In the genomic region with DNA sequence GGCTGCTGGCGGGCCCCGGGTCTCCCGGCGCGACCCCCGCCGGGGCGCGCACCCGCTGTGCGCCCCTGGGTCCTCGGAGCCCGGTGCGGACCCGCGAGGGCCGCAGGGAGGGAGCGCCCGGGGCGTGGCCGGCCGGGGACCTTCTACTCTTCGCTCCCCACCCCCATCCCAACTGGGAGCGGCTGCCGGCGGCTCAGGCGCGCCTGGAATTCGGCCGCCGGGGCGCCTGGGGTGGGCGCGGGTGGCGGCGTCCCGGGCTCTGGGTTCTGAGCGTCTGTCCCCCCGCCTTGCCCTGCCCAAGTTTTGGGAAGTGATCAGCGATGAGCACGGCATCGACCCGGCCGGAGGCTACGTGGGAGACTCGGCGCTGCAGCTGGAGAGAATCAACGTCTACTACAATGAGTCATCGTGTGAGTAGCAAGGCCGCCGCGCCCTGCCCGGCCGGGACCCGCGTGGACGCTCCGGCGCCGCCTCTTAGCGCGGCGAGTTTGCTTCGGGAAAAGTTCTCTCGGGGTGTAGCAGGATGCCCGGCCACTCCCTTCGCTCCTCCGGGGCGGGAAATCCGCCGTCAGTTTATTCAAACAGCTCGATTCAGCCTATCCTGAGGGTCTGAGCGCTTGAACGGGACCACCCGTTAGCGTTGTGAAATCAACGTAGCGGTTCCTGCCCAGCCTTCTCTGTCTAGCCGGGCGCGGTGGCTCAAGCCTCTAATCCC, we compare ENCODE assay signal across 1 cellular context.
A peak's percentile ranks its signal among the peaks of the same experiment; 100 is the strongest.
TF ChIP-seq lines count a peak whose summit lies in the region.

No MANE protein-coding gene starts in this region.

TF ChIP-seq in K562, 482 proteins besides CTCF, POLR2A, EP300 and RAD21 (continued from another document and continues in another):
- TF ChIP-seq NR0B1 (IDR thresholded peaks at IDR 0.05; ENCODE audit: partially characterized antibody) (no peak), HDAC3 (IDR thresholded peaks at IDR 0.05; ENCODE audit: borderline replicate concordance, partially characterized antibody) (no peak), KAT8 (IDR thresholded peaks at IDR 0.05; ENCODE audit: low read depth) (no peak), FOSL1 (tag; conservative IDR thresholded peaks at IDR 0.05) (peak; percentile 97), ZNF124 (CRISPR knock-in tag; IDR thresholded peaks at IDR 0.05) (no peak), RFX1 (IDR thresholded peaks at IDR 0.05) (no peak), ZNF384 (IDR thresholded peaks at IDR 0.05; ENCODE audit: low read depth, low read length) (no peak), ZNF511 (CRISPR knock-in tag; IDR thresholded peaks at IDR 0.05) (no peak), ATF1 (CRISPR knock-in tag; IDR thresholded peaks at IDR 0.05) (no peak), ATF1 (tag; IDR thresholded peaks at IDR 0.05) (peak; percentile 78), NFXL1 (CRISPR knock-in tag; IDR thresholded peaks at IDR 0.05) (no peak), GATAD2A (IDR thresholded peaks at IDR 0.05) (0 out of 2 replicates have a peak, but pooled peaks have one; percentile 64), RBM39 (optimal IDR thresholded peaks at IDR 0.05; ENCODE audit: low read depth, low read length) (no peak), FOXP1 (CRISPR knock-in tag; IDR thresholded peaks at IDR 0.05) (no peak), KDM1A (IDR thresholded peaks at IDR 0.05) (no peak), MCM5 (IDR thresholded peaks at IDR 0.05; ENCODE audit: low read depth) (no peak), ZNF277 (CRISPR knock-in tag; IDR thresholded peaks at IDR 0.05; ENCODE audit: borderline replicate concordance) (no peak), ZNF24 (IDR thresholded peaks at IDR 0.05) (no peak), FOS (IDR thresholded peaks at IDR 0.05; ENCODE audit: extremely low read depth, insufficient read length) (peak; percentile 23), ATF2 (CRISPR knock-in tag; IDR thresholded peaks at IDR 0.05) (0 out of 2 replicates have a peak, but pooled peaks have one; percentile 40), ZNF3 (CRISPR knock-in tag; IDR thresholded peaks at IDR 0.05) (no peak), GTF2B (IDR thresholded peaks at IDR 0.05; ENCODE audit: extremely low read depth, insufficient read length) (no peak), CBFA2T3 (IDR thresholded peaks at IDR 0.05) (peak; percentile 41), EZH2 (IDR thresholded peaks at IDR 0.05; ENCODE audit: borderline replicate concordance, low read depth, low read length) (no peak), ZNF77 (CRISPR knock-in tag; IDR thresholded peaks at IDR 0.05) (no peak), MYC (IDR thresholded peaks at IDR 0.05; ENCODE audit: low read depth, low read length) (peak; percentile 75), MYC (CRISPR knock-in tag; IDR thresholded peaks at IDR 0.05; ENCODE audit: borderline replicate concordance, low read depth) (peak; percentile 53; the same call in 1 of the 2 replicates), ZNF507 (tag; conservative IDR thresholded peaks at IDR 0.05) (no peak), POLR3G (IDR thresholded peaks at IDR 0.05; ENCODE audit: extremely low read depth, insufficient read length, insufficient replicate concordance) (no peak), TCF3 (CRISPR knock-in tag; IDR thresholded peaks at IDR 0.05) (no peak; the same call in 1 of the 2 replicates)
- TF ChIP-seq, protein P1, sequence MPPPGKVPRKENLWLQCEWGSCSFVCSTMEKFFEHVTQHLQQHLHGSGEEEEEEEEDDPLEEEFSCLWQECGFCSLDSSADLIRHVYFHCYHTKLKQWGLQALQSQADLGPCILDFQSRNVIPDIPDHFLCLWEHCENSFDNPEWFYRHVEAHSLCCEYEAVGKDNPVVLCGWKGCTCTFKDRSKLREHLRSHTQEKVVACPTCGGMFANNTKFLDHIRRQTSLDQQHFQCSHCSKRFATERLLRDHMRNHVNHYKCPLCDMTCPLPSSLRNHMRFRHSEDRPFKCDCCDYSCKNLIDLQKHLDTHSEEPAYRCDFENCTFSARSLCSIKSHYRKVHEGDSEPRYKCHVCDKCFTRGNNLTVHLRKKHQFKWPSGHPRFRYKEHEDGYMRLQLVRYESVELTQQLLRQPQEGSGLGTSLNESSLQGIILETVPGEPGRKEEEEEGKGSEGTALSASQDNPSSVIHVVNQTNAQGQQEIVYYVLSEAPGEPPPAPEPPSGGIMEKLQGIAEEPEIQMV (tag; conservative IDR thresholded peaks at IDR 0.05; ENCODE audit: low read depth), result no peak
- TF ChIP-seq, protein P2, sequence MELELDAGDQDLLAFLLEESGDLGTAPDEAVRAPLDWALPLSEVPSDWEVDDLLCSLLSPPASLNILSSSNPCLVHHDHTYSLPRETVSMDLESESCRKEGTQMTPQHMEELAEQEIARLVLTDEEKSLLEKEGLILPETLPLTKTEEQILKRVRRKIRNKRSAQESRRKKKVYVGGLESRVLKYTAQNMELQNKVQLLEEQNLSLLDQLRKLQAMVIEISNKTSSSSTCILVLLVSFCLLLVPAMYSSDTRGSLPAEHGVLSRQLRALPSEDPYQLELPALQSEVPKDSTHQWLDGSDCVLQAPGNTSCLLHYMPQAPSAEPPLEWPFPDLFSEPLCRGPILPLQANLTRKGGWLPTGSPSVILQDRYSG (tag; conservative IDR thresholded peaks at IDR 0.05; ENCODE audit: low read depth), result no peak
- TF ChIP-seq, protein P3, sequence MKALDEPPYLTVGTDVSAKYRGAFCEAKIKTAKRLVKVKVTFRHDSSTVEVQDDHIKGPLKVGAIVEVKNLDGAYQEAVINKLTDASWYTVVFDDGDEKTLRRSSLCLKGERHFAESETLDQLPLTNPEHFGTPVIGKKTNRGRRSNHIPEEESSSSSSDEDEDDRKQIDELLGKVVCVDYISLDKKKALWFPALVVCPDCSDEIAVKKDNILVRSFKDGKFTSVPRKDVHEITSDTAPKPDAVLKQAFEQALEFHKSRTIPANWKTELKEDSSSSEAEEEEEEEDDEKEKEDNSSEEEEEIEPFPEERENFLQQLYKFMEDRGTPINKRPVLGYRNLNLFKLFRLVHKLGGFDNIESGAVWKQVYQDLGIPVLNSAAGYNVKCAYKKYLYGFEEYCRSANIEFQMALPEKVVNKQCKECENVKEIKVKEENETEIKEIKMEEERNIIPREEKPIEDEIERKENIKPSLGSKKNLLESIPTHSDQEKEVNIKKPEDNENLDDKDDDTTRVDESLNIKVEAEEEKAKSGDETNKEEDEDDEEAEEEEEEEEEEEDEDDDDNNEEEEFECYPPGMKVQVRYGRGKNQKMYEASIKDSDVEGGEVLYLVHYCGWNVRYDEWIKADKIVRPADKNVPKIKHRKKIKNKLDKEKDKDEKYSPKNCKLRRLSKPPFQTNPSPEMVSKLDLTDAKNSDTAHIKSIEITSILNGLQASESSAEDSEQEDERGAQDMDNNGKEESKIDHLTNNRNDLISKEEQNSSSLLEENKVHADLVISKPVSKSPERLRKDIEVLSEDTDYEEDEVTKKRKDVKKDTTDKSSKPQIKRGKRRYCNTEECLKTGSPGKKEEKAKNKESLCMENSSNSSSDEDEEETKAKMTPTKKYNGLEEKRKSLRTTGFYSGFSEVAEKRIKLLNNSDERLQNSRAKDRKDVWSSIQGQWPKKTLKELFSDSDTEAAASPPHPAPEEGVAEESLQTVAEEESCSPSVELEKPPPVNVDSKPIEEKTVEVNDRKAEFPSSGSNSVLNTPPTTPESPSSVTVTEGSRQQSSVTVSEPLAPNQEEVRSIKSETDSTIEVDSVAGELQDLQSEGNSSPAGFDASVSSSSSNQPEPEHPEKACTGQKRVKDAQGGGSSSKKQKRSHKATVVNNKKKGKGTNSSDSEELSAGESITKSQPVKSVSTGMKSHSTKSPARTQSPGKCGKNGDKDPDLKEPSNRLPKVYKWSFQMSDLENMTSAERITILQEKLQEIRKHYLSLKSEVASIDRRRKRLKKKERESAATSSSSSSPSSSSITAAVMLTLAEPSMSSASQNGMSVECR (CRISPR knock-in tag; IDR thresholded peaks at IDR 0.05), result no peak; the same call in 1 of the 2 replicates
- TF ChIP-seq, protein P4, sequence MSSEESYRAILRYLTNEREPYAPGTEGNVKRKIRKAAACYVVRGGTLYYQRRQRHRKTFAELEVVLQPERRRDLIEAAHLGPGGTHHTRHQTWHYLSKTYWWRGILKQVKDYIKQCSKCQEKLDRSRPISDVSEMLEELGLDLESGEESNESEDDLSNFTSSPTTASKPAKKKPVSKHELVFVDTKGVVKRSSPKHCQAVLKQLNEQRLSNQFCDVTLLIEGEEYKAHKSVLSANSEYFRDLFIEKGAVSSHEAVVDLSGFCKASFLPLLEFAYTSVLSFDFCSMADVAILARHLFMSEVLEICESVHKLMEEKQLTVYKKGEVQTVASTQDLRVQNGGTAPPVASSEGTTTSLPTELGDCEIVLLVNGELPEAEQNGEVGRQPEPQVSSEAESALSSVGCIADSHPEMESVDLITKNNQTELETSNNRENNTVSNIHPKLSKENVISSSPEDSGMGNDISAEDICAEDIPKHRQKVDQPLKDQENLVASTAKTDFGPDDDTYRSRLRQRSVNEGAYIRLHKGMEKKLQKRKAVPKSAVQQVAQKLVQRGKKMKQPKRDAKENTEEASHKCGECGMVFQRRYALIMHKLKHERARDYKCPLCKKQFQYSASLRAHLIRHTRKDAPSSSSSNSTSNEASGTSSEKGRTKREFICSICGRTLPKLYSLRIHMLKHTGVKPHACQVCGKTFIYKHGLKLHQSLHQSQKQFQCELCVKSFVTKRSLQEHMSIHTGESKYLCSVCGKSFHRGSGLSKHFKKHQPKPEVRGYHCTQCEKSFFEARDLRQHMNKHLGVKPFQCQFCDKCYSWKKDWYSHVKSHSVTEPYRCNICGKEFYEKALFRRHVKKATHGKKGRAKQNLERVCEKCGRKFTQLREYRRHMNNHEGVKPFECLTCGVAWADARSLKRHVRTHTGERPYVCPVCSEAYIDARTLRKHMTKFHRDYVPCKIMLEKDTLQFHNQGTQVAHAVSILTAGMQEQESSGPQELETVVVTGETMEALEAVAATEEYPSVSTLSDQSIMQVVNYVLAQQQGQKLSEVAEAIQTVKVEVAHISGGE (CRISPR knock-in tag; IDR thresholded peaks at IDR 0.05), result no peak
- TF ChIP-seq, protein P5, sequence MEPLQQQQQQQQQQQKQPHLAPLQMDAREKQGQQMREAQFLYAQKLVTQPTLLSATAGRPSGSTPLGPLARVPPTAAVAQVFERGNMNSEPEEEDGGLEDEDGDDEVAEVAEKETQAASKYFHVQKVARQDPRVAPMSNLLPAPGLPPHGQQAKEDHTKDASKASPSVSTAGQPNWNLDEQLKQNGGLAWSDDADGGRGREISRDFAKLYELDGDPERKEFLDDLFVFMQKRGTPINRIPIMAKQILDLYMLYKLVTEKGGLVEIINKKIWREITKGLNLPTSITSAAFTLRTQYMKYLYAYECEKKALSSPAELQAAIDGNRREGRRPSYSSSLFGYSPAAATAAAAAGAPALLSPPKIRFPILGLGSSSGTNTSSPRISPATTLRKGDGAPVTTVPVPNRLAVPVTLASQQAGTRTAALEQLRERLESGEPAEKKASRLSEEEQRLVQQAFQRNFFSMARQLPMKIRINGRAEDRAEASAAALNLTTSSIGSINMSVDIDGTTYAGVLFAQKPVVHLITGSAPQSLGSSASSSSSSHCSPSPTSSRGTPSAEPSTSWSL (CRISPR knock-in tag; IDR thresholded peaks at IDR 0.05; ENCODE audit: borderline replicate concordance), result no peak
